Comparison of ENCODE assay signal across 8 cellular contexts in genomic region chr7:31633894-31634494, GRCh38. TPM values are rescaled to one million over a fixed set of nuclear protein-coding genes. Genes with fewer than 3 reads are reported as not detected.
A peak's percentile ranks its signal among the peaks of the same experiment; 100 is the strongest.
DNase-seq lines count a peak whose midpoint lies in the region; ATAC-seq and TF ChIP-seq lines count a peak whose summit lies in the region.

No MANE protein-coding gene starts in this region.

- no CpG with 5 or more reads among the region's 2 CpGs for WGBS in trophoblast cell (ENCODE audit: extremely low coverage, insufficient coverage, insufficient read length)

- no peak overlapping the region for H3K4me2 ChIP-seq in trophoblast cell (ENCODE audit: low read length)

- H3K27ac ChIP-seq in trophoblast cell (ENCODE audit: low read depth, low read length) = no peak overlapping the region

- TF ChIP-seq CTCF in GM06990 (IDR thresholded peaks at IDR 0.05; ENCODE audit: insufficient read depth, low read length, poor library complexity, severe bottlenecking) (peak; percentile 51), fibroblast of villous mesenchyme (IDR thresholded peaks at IDR 0.05; ENCODE audit: insufficient read depth, low read depth, low read length) (peak; percentile 33)

- no peak overlapping the region for H2BK12ac ChIP-seq in trophoblast cell (ENCODE audit: low read length)

- H2BK5ac ChIP-seq in trophoblast cell (ENCODE audit: low read depth, low read length, poor library complexity) = no peak overlapping the region

- no peak overlapping the region for H3K14ac ChIP-seq in trophoblast cell (ENCODE audit: low read length)

- no peak for ATAC-seq in HG03175 (IDR thresholded peaks at IDR 0.05; ENCODE audit: unreplicated experiment)
- ATAC-seq in HG03571 (IDR thresholded peaks at IDR 0.05; ENCODE audit: unreplicated experiment) = no peak

- no peak overlapping the region for H3K4ac ChIP-seq in trophoblast cell (ENCODE audit: low read depth, low read length)

- no peak overlapping the region for H3K9ac ChIP-seq in trophoblast cell (ENCODE audit: low read length)

- no peak overlapping the region for H2AK5ac ChIP-seq in trophoblast cell (ENCODE audit: low read length)

- H3K4me3 ChIP-seq in GM06990 (replicated peaks; ENCODE audit: low read depth, low read length) (no peak overlapping the region), fibroblast of villous mesenchyme (ENCODE audit: low read depth, low read length) (no peak overlapping the region), trophoblast cell (ENCODE audit: low read depth, low read length) (no peak overlapping the region)

- no peaks in the 10 kb centered on the region for H3K9me3 ChIP-seq in trophoblast cell (ENCODE audit: insufficient read depth, low read depth, low read length)

- H3K18ac ChIP-seq in trophoblast cell (ENCODE audit: low read length) = no peak overlapping the region

- DNase-seq in GM06990 (ENCODE audit: extremely low read depth, insufficient read length) (no peak), NAMALWA (ENCODE audit: low spot score) (peak; percentile 42), SK-MEL-5 (ENCODE audit: low read depth, low spot score) (peak; percentile 82), fibroblast of villous mesenchyme (ENCODE audit: low read depth) (peak; percentile 23), trophoblast cell (peak; percentile 35 to 79)
- no peak for DNase-seq in activated CD4-positive, alpha-beta T cell treated with anti-CD3 and anti-CD28 coated beads, Interleukin-2, amount 50 U/mL, for 4 hours

- in situ Hi-C loops in SK-MEL-5 (cut with HindIII; ENCODE audit: low pct_unique_long_range_greater_than_20kb, low sequenced_read_pairs) = no loop called here

- no peaks in the 10 kb centered on the region for H3K27me3 ChIP-seq in GM06990 (replicated peaks; ENCODE audit: control insufficient read depth, insufficient read depth, low read length)
- no peaks in the 10 kb centered on the region for H3K27me3 ChIP-seq in trophoblast cell (ENCODE audit: insufficient read depth, low read length)

- H3K79me1 ChIP-seq in trophoblast cell (ENCODE audit: low read length) = no peaks in the 10 kb centered on the region

- H4K12ac ChIP-seq in trophoblast cell (ENCODE audit: low read depth, low read length) = no peak overlapping the region

- no peak overlapping the region for H2BK120ac ChIP-seq in trophoblast cell (ENCODE audit: insufficient read depth, low read length, poor library complexity)

- no peak overlapping the region for H2AFZ ChIP-seq in trophoblast cell (ENCODE audit: insufficient read depth, low read length, poor library complexity)

- H4K8ac ChIP-seq in trophoblast cell (ENCODE audit: low read depth, low read length) = no peak overlapping the region

- no peaks in the 10 kb centered on the region for H3K36me3 ChIP-seq in GM06990 (ENCODE audit: control insufficient read depth, insufficient read depth, low read length)
- no peaks in the 10 kb centered on the region for H3K36me3 ChIP-seq in trophoblast cell (ENCODE audit: control insufficient read depth in 1 of 2, insufficient read depth in 2 of 2, low read length in 2 of 2)

- no peaks in the 10 kb centered on the region for H3K4me1 ChIP-seq in trophoblast cell (ENCODE audit: control insufficient read depth in 1 of 2, insufficient read depth in 2 of 2, low read length in 2 of 2)

- no peaks in the 10 kb centered on the region for H3K79me2 ChIP-seq in trophoblast cell (ENCODE audit: control insufficient read depth, insufficient read depth, low read length, poor library complexity)

- H4K91ac ChIP-seq in trophoblast cell (ENCODE audit: low read depth, low read length) = no peak overlapping the region

- no peak overlapping the region for H3K23ac ChIP-seq in trophoblast cell (ENCODE audit: low read length)

RNA-seq across cellular contexts. Expression of gene PPP1R17, which starts 53.0 kb away (rescaled TPM):
- total RNA-seq in SK-MEL-5 (2014; rRNA removed; shearing (Covaris generic)) = not detected in 2 replicates
- not detected in 2 replicates for polyA plus RNA-seq in SK-MEL-5 (2015; cell fraction: cytosol; rRNA removed)
- not detected in 2 replicates for polyA plus RNA-seq in SK-MEL-5 (2015; cell fraction: nucleus; rRNA removed)
- not detected in 2 replicates for total RNA-seq in fibroblast of villous mesenchyme
- not detected in 2 replicates for polyA plus RNA-seq in trophoblast cell (2013)

Comparison
In these comparisons a context has a peak if more than half of its experiments do, and no peak if none do; other contexts are left out.
1. DNase-seq: peak in NAMALWA (single experiment), SK-MEL-5 (single experiment), fibroblast of villous mesenchyme (single experiment) and trophoblast cell (2 of 2); none in GM06990 (single experiment) and activated CD4-positive, alpha-beta T cell treated with anti-CD3 and anti-CD28 coated beads, Interleukin-2, amount 50 U/mL, for 4 hours (0 of 2).